17 cellular contexts compared by ENCODE assay signal in the genomic region with DNA sequence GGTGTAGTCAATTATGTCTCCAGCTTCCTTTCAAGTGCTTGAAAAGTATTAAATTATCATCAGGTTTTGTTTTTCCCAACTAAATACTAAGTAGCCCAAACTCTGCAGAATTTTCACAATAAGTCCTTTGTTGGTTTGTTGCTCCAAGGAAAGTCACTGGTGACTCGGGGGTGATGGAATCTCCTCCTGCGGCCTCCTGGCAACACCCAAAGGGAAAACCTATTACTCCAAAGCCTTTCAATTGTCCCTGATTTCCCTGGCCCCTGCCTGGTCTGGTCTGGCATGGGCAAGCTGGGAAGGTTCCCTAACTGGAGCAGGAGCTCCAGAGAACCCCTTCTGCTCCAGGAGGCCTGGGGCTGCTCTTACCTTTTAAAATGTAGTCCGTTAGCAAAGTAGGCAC. TPM values are rescaled to one million over a fixed set of nuclear protein-coding genes. Genes with fewer than 3 reads are reported as not detected.
DNase-seq lines count a peak whose midpoint lies in the region; ATAC-seq, FAIRE-seq and TF ChIP-seq lines count a peak whose summit lies in the region.
"Had no signal": no experiment of that assay in that cellular context is flagged by ENCODE, and none has a peak within 500 bp of the region (broad histone marks: within the 10 kb centered on the region; RNA-seq: fewer than 3 reads in every experiment).

No MANE protein-coding gene starts in this region.

- in situ Hi-C loops in SK-MEL-5 (cut with HindIII; ENCODE audit: low pct_unique_long_range_greater_than_20kb, low sequenced_read_pairs), result no loop called here

- no peak overlapping the region for H3K9ac ChIP-seq in kidney (ENCODE audit: low read length in 2 of 2)

- H3K27me3 Mint-ChIP-seq in osteocyte (ENCODE audit: unreplicated experiment), result no peaks in the 10 kb centered on the region

- H3K4me3 Mint-ChIP-seq in osteocyte (ENCODE audit: unreplicated experiment), result no peak overlapping the region
- H3K4me3 Mint-ChIP-seq: activated naive CD8-positive, alpha-beta T cell; CD14-positive monocyte had no signal

- H3K4me1 ChIP-seq in kidney (ENCODE audit: control insufficient read depth in 1 of 2, insufficient read depth in 1 of 2, low read depth in 1 of 2, low read length in 2 of 2), result peaks cover 4% of the 10 kb centered on the region in 2 donors
- H3K4me1 ChIP-seq: SJSA1 had no signal

- ATAC-seq in HG03025 (IDR thresholded peaks at IDR 0.05; ENCODE audit: low FRiP score, unreplicated experiment), result no peak

- FAIRE-seq in kidney (lab: Jason Lieb, UNC), result no peak
- FAIRE-seq: frontal cortex had no signal

- intact Hi-C loops in kidney (cut with DNase I), result no loop called here

- H3K27ac Mint-ChIP-seq in osteocyte (ENCODE audit: unreplicated experiment), result peak overlapping the region; percentile 72
- H3K27ac Mint-ChIP-seq: activated naive CD8-positive, alpha-beta T cell had no signal

- H3K4me3 ChIP-seq in fibroblast of mammary gland (ENCODE audit: control insufficient read depth, low read depth, low read length) (no peak overlapping the region), kidney (ENCODE audit: low read length in 2 of 2) (no peak overlapping the region)
- H3K4me3 ChIP-seq: SJSA1, uterus had no signal

- H3K36me3 ChIP-seq in kidney (ENCODE audit: control insufficient read depth in 1 of 2, insufficient read depth in 2 of 2, low read length in 2 of 2), result no peaks in the 10 kb centered on the region
- H3K36me3 ChIP-seq: SJSA1, uterus had no signal

- no peak for TF ChIP-seq CTCF in fibroblast of mammary gland (conservative IDR thresholded peaks at IDR 0.05; ENCODE audit: control insufficient read depth, insufficient read depth, low read depth, low read length)
- no peak for TF ChIP-seq CTCF in osteocyte (IDR thresholded peaks at IDR 0.05)
- no peak for TF ChIP-seq CTCF in kidney (IDR thresholded peaks at IDR 0.05; ENCODE audit: borderline replicate concordance, extremely low read depth, insufficient read depth)

- H3K27ac ChIP-seq in kidney (ENCODE audit: low read depth in 2 of 2, low read length in 2 of 2), result no peak overlapping the region
- H3K27ac ChIP-seq: SJSA1, uterus had no signal

- H3K36me3 Mint-ChIP-seq in osteocyte (ENCODE audit: unreplicated experiment), result no peaks in the 10 kb centered on the region
- H3K36me3 Mint-ChIP-seq: activated naive CD8-positive, alpha-beta T cell; CD14-positive monocyte had no signal

- H3K9me3 ChIP-seq in kidney (ENCODE audit: control insufficient read depth in 1 of 2, low read length in 2 of 2), result no peaks in the 10 kb centered on the region
- H3K9me3 ChIP-seq: SJSA1, uterus had no signal

- H3K4me1 Mint-ChIP-seq in osteocyte (ENCODE audit: unreplicated experiment), result peaks cover 39% of the 10 kb centered on the region

- no peaks in the 10 kb centered on the region for H3K9me3 Mint-ChIP-seq in osteocyte (ENCODE audit: unreplicated experiment)

- DNase-seq in Daoy (ENCODE audit: low read depth) (peak; percentile 50), SK-MEL-5 (ENCODE audit: low read depth, low spot score) (peak; percentile 44), fibroblast of mammary gland (ENCODE audit: low read depth) (peak; percentile 17), osteocyte (ENCODE audit: extremely low spot score, unreplicated experiment) (no peak), kidney (no peak)
- DNase-seq in activated CD4-positive, alpha-beta T cell treated with anti-CD3 and anti-CD28 coated beads, Interleukin-2, amount 50 U/mL, for 4 hours, result no peak
- no peak for DNase-seq in central memory CD4-positive, alpha-beta T cell
- DNase-seq: Karpas-422; NCI-H2171; retina; stimulated activated CD4-positive, alpha-beta T cell treated with anti-CD3 and anti-CD28 coated beads, Interleukin-2, amount 100 ng/mL, for 48 hours; uterus had no signal

RNA-seq across cellular contexts. Expression of gene FEZ1, which starts 47.9 kb away (rescaled TPM):
- 32.6 and 38.6 TPM in 2 replicates for total RNA-seq in Daoy (2014; rRNA removed; shearing (Covaris generic))
- 1.6 and 2.2 TPM in 2 replicates for total RNA-seq in SK-MEL-5 (2014; rRNA removed; shearing (Covaris generic))
- 4.0 and 6.6 TPM in 2 replicates for polyA plus RNA-seq in SK-MEL-5 (2015; cell fraction: cytosol; rRNA removed)
- polyA plus RNA-seq in SK-MEL-5 (2015; cell fraction: nucleus; rRNA removed), result 0.60 TPM in 1 of 2 replicates, not detected in the other
- total RNA-seq in osteocyte, result 35.4 and 35.7 TPM in 2 replicates
- total RNA-seq in kidney, result 12.5 TPM
- polyA plus RNA-seq in kidney (ENCODE audit: insufficient read depth, low read depth, low replicate concordance), result 17.4 TPM
- total RNA-seq: SJSA1 had no signal

Comparison
In these comparisons a context has a peak if more than half of its experiments do, and no peak if none do; other contexts are left out.
1. DNase-seq: peak in Daoy (single experiment), SK-MEL-5 (single experiment) and fibroblast of mammary gland (single experiment); none in osteocyte (single experiment), activated CD4-positive, alpha-beta T cell treated with anti-CD3 and anti-CD28 coated beads, Interleukin-2, amount 50 U/mL, for 4 hours (0 of 2), kidney (single experiment) and central memory CD4-positive, alpha-beta T cell (single experiment).